In the genomic region with DNA sequence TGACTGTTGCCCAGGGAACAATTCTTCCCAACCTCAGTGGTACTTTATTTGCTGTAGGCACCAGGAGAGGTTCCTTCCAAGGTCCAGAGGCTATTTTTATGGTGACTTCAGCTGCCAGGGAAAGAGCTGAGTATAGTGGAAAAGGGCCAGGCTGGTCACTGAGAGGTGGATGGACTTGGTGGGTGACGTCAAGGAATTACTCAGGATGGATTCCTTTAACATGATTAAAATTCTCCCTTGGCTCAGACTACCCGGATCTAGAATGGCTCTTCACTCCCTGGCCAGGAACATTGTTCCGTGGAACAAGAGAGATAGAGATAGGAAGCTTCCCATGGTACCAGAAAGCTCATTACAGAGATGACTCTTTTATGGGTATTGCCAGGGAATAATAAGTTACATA, we compare ENCODE assay signal across 19 cellular contexts. TPM values are rescaled to one million over a fixed set of nuclear protein-coding genes. Genes with fewer than 3 reads are reported as not detected.
DNase-seq lines count a peak whose midpoint lies in the region; ATAC-seq and TF ChIP-seq lines count a peak whose summit lies in the region.
"Had no signal": no experiment of that assay in that cellular context is flagged by ENCODE, and none has a peak within 500 bp of the region (broad histone marks: within the 10 kb centered on the region; RNA-seq: fewer than 3 reads in every experiment).

No MANE protein-coding gene starts in this region.

- H3K27ac ChIP-seq in A673 (ENCODE audit: low read depth, low read length, poor library complexity, severe bottlenecking): no peak overlapping the region
- H3K27ac ChIP-seq in body of pancreas: no peak overlapping the region
- H3K27ac ChIP-seq: BLaER1 treated with 17β-estradiol and CSF1 and Interleukin-3, amounts not matched to agents 10 nM and 100 nM; left lung; PC-9 had no signal

- H3K27me3 ChIP-seq in A673 (replicated peaks; ENCODE audit: insufficient read depth, low read depth, low read length, poor library complexity): no peaks in the 10 kb centered on the region
- no peaks in the 10 kb centered on the region for H3K27me3 ChIP-seq in body of pancreas

- peak; percentile 63 for DNase-seq in AG08395 (ENCODE audit: low spot score)
- peak; percentile 27 for DNase-seq in H4 (ENCODE audit: low spot score)
- peak; percentile 44 for DNase-seq in amniotic epithelial cell (ENCODE audit: low read depth)
- DNase-seq in kidney tubule cell (ENCODE audit: low spot score): peak; percentile 62
- DNase-seq in stimulated activated CD4-positive, alpha-beta T cell treated with anti-CD3 and anti-CD28 coated beads, Interleukin-1b, Interleukin-23, amount 100 ng/mL, for 48 hours: no peak
- DNase-seq in HEK293T (ENCODE audit: extremely low spot score): no peak
- no peak for DNase-seq in A673 (ENCODE audit: low spot score)
- DNase-seq in body of pancreas: no peak
- DNase-seq: activated CD4-positive, alpha-beta memory T cell treated with anti-CD3 and anti-CD28 coated beads for 36 hours; cortex of kidney; DMS153; erythroblast; left lung; naive thymus-derived CD8-positive, alpha-beta T cell; NCI-H524 treated with DMSO at 0.1 percent for 48 hours; PC-9 had no signal

- no peak for TF ChIP-seq CTCF in A673 (conservative IDR thresholded peaks at IDR 0.05; ENCODE audit: low read depth, low read length)
- TF ChIP-seq CTCF in body of pancreas (IDR thresholded peaks at IDR 0.05): no peak

- H3K9me3 ChIP-seq in A673 (ENCODE audit: low read depth, low read length, poor library complexity, severe bottlenecking) (no peaks in the 10 kb centered on the region), body of pancreas (no peaks in the 10 kb centered on the region)
- H3K9me3 ChIP-seq: BLaER1 treated with 17β-estradiol and CSF1 and Interleukin-3, amounts not matched to agents 10 nM and 100 nM; left lung had no signal

- CTCF ChIA-PET in HEK293T (lab: Yijun Ruan, JAX): interaction anchor here (1.0 kb wide), 1 partner anchor 11 kb away, joined by 5 read pairs; no protein-coding TSS in a partner anchor
- CTCF ChIA-PET in A673 (lab: Charles Lee): no interaction called here

- no peak for ATAC-seq in body of pancreas
- ATAC-seq: left lung; naive thymus-derived CD8-positive, alpha-beta T cell had no signal

- no peak for TF ChIP-seq POLR2A in body of pancreas (IDR thresholded peaks at IDR 0.05)

- intact Hi-C loops in A673 (cut with micrococcal nuclease; ENCODE audit: unreplicated experiment) (no loop called here), body of pancreas (cut with DNase I) (no loop called here)

- no TSS peak for BruUV-seq in A673 (replicated peaks; lab: Mats Ljungman, UMichigan)

- POLR2A ChIA-PET in HEK293T (lab: Yijun Ruan, JAX) (no interaction called here), A673 (lab: Charles Lee; ENCODE audit: low non-redundant PET) (no interaction called here)

- no peaks in the 10 kb centered on the region for H3K4me1 ChIP-seq in A673 (ENCODE audit: insufficient read depth, low read length, poor library complexity, severe bottlenecking)
- H3K4me1 ChIP-seq in body of pancreas: peaks cover 5% of the 10 kb centered on the region
- H3K4me1 ChIP-seq: BLaER1 treated with 17β-estradiol and CSF1 and Interleukin-3, amounts not matched to agents 10 nM and 100 nM; left lung had no signal

- 82 to 89% methylated on average over 3 of the region's 3 CpGs for WGBS in body of pancreas, 2 donors

- H3K4me3 ChIP-seq in A673 (ENCODE audit: low read depth, low read length, poor library complexity, severe bottlenecking) (no peak overlapping the region), body of pancreas (no peak overlapping the region)
- H3K4me3 ChIP-seq: BLaER1 treated with 17β-estradiol and CSF1 and Interleukin-3, amounts not matched to agents 10 nM and 100 nM; left lung; PC-9 had no signal

- H3K36me3 ChIP-seq in A673 (ENCODE audit: insufficient read depth, low read length, poor library complexity, severe bottlenecking) (no peaks in the 10 kb centered on the region), body of pancreas (replicated peaks in 1 of 2; ENCODE audit: insufficient read depth in 1 of 2, low read depth in 2 of 2) (no peaks in the 10 kb centered on the region)
- H3K36me3 ChIP-seq: BLaER1 treated with 17β-estradiol and CSF1 and Interleukin-3, amounts not matched to agents 10 nM and 100 nM; left lung had no signal

TF ChIP-seq in HEK293T, 16 proteins besides CTCF, POLR2A, EP300 and RAD21:
- TF ChIP-seq ELF4 (IDR thresholded peaks at IDR 0.05) (no peak), ARNT (IDR thresholded peaks at IDR 0.05) (no peak), HDGF (IDR thresholded peaks at IDR 0.05; ENCODE audit: borderline replicate concordance) (no peak), FOXA1 (IDR thresholded peaks at IDR 0.05) (no peak), FOXK2 (IDR thresholded peaks at IDR 0.05) (no peak), LEF1 (IDR thresholded peaks at IDR 0.05; ENCODE audit: borderline replicate concordance) (no peak), BHLHE40 (IDR thresholded peaks at IDR 0.05; ENCODE audit: borderline replicate concordance) (no peak), NFRKB (IDR thresholded peaks at IDR 0.05) (no peak), ZNF384 (IDR thresholded peaks at IDR 0.05) (no peak), FOXM1 (IDR thresholded peaks at IDR 0.05; ENCODE audit: borderline replicate concordance) (no peak), L3MBTL2 (conservative IDR thresholded peaks at IDR 0.05) (no peak), PKNOX1 (IDR thresholded peaks at IDR 0.05) (no peak), SP1 (IDR thresholded peaks at IDR 0.05) (no peak), CTBP1 (IDR thresholded peaks at IDR 0.05; ENCODE audit: borderline replicate concordance) (no peak), SUZ12 (IDR thresholded peaks at IDR 0.05) (no peak), TARDBP (IDR thresholded peaks at IDR 0.05) (no peak)

RNA-seq across cellular contexts. Expression of gene CALCA, which starts 8.7 kb away (rescaled TPM):
- total RNA-seq in H4 (2014; rRNA removed; shearing (Covaris generic)): 0.14 TPM in 1 of 2 replicates, not detected in the other
- total RNA-seq in A673 (2021) (1.0 and 2.2 TPM in 2 replicates), body of pancreas (not detected)
- total RNA-seq: activated CD4-positive, alpha-beta memory T cell treated with anti-CD3 and anti-CD28 coated beads for 36 hours; activated T-helper 1 cell treated with anti-CD3 and anti-CD28 coated beads, Interleukin-12 subunit alpha, Interleukin-12 subunit beta, Interleukin-2, Interleukin-4 antibody, amounts not matched to agents 30 ng/mL and 10 ng/mL and 1 ng/mL, durations not matched to agents 14 hours and 24 hours and 36 hours; naive thymus-derived CD8-positive, alpha-beta T cell; PC-9; subcutaneous adipose tissue had no signal

Comparison
In these comparisons a context has a peak if more than half of its experiments do, and no peak if none do; other contexts are left out.
1. DNase-seq: peak in AG08395 (single experiment), H4 (single experiment), amniotic epithelial cell (single experiment) and kidney tubule cell (single experiment); none in stimulated activated CD4-positive, alpha-beta T cell treated with anti-CD3 and anti-CD28 coated beads, Interleukin-1b, Interleukin-23, amount 100 ng/mL, for 48 hours (single experiment), HEK293T (single experiment), A673 (single experiment) and body of pancreas (0 of 4).